In genomic region chr9:98990181-98990870, GRCh38 we compare ENCODE assay signal across 1 cellular context.
TF ChIP-seq lines count a peak whose summit lies in the region.

No MANE protein-coding gene starts in this region.

TF ChIP-seq in HCT116, 20 proteins besides CTCF, POLR2A, EP300 and RAD21 (continued from another document):
- no peak for TF ChIP-seq EZH2phosphoT487 (IDR thresholded peaks at IDR 0.05; ENCODE audit: borderline replicate concordance)
- no peak for TF ChIP-seq EZH2 (IDR thresholded peaks at IDR 0.05)
TF ChIP-seq in HCT116: peak in this region for 0.
